Comparison of ENCODE assay signal across 8 cellular contexts in the genomic region with DNA sequence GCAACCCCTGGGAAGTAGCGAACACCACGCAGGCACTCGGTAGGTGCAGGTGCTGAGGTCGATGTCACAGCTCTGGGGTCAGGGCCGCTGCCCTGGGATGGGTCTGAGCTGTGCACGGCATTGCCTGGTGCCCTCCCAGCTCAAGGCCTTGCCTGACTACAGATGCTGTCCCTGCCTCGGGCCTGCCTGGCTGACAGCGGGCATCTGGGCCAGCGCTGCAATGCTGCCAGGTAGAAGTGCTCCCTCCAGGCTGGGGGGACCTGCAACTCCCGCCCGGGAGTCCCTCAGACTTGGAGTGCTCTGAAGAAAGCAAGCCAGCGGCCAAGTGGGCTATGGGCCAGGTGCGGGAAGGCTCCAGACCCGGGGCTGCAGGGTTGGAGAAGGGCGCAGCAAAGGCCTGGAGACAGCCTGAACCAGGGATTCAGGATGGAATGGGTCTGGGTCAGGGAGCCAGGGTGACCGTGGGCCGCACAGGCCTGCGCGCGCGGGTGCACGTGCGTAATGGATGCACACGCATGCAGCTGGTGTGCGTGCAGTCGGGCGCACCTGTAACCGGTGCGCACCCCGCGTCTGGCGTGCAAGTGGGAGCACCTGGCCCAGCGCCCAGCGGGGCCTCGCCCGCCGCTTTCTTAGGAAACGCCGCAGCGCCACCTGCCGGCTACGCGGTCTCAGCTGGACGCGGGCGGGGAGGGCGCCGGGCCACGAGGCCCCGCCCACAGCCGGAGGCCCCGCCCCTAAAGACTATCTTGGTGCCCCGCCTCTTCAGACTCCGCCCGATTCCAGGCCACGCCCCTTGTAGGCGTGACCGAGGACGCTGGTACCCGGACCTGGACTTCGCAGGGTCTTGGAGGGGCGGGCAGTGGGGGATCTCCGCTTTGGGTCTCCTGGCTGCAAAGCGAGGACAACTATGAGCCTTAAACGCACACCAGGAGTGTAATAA. TPM values are rescaled to one million over a fixed set of nuclear protein-coding genes. Genes with fewer than 3 reads are reported as not detected.
DNase-seq lines count a peak whose midpoint lies in the region; ATAC-seq and TF ChIP-seq lines count a peak whose summit lies in the region.

No MANE protein-coding gene starts in this region.

- peaks cover 14% of the 10 kb centered on the region for H4K20me1 ChIP-seq in SK-N-SH (ENCODE audit: insufficient read depth)

- H3K27ac ChIP-seq in C4-2B = no peak overlapping the region
- H3K27ac ChIP-seq in SK-N-SH (ENCODE audit: low read depth in 2 of 2, low read length in 1 of 2) = no peak overlapping the region
- H3K27ac ChIP-seq in gastroesophageal sphincter = no peak overlapping the region
- H3K27ac ChIP-seq in ovary = no peak overlapping the region
- H3K27ac ChIP-seq in thyroid gland = no peak overlapping the region

- peak; percentile 94 for TF ChIP-seq CTCF in C4-2B (conservative IDR thresholded peaks at IDR 0.05)
- peak; percentile 92 for TF ChIP-seq CTCF in SK-N-SH (IDR thresholded peaks at IDR 0.05)
- TF ChIP-seq CTCF in gastroesophageal sphincter (IDR thresholded peaks at IDR 0.05) = peak in 3 of 4 experiments; percentile 53 to 87 (median 71)
- peak in 1 of 3 donors; percentile 40 for TF ChIP-seq CTCF in ovary (IDR thresholded peaks at IDR 0.05)
- TF ChIP-seq CTCF in thyroid gland (IDR thresholded peaks at IDR 0.05) = peak in 5 of 6 experiments; percentile 26 to 73 (median 53)

- no peak for TF ChIP-seq POLR2A in gastroesophageal sphincter (IDR thresholded peaks at IDR 0.05)
- TF ChIP-seq POLR2A in ovary (IDR thresholded peaks at IDR 0.05) = no peak
- TF ChIP-seq POLR2A in thyroid gland (IDR thresholded peaks at IDR 0.05) = no peak

- H3K9ac ChIP-seq in SK-N-SH = no peak overlapping the region

- 4% methylated on average over 39 of the region's 65 CpGs for WGBS in SK-N-SH (ENCODE audit: low lambda C conversion rate)
- WGBS in gastroesophageal sphincter (ENCODE audit: low coverage in 1 of 2), 2 donors = 0 to 1% methylated on average over 1 to 17 of the region's 65 CpGs
- WGBS in ovary, 3 donors = 8 to 13% (median 8%) methylated on average over 58 to 65 of the region's 65 CpGs
- WGBS in thyroid gland, 2 donors = 12 to 22% methylated on average over 3 to 21 of the region's 65 CpGs

- intact Hi-C loops in ovary (cut with DNase I) = no loop called here
- intact Hi-C loops in thyroid gland (cut with DNase I) = loop anchor here (10.0 kb wide), 1 partner anchor 188 kb away; no protein-coding TSS in a partner anchor

- ATAC-seq in GM21515 (IDR thresholded peaks at IDR 0.05; ENCODE audit: unreplicated experiment) (peak; percentile 58), gastroesophageal sphincter (peak; percentile 81)

- DNase-seq in NCI-H1092 (lab: John Stamatoyannopoulos, UW) (peak; percentile 88), SK-N-SH (peak; percentile 100), ovary (peak; percentile 50 to 83 (median 72)), thyroid gland (peak; percentile 82 to 83)
- peak; percentile 88 for DNase-seq in activated naive CD4-positive, alpha-beta T cell treated with Interleukin-2 at 50 U/mL for 16 hours

- POLR2A ChIA-PET in SK-N-SH (lab: Yijun Ruan, JAX) = interaction anchor here (0.6 kb wide), 1 partner anchor 96 kb away, joined by 5 read pairs; no protein-coding TSS in a partner anchor

- TF ChIP-seq RAD21 in SK-N-SH (IDR thresholded peaks at IDR 0.05; ENCODE audit: low read length) = peak; percentile 80

- no peaks in the 10 kb centered on the region for H3K36me3 ChIP-seq in SK-N-SH (replicated peaks in 1 of 2; ENCODE audit: control insufficient read depth in 1 of 2, insufficient read depth in 2 of 2, low read length in 1 of 2)
- H3K36me3 ChIP-seq in gastroesophageal sphincter = no peaks in the 10 kb centered on the region
- no peaks in the 10 kb centered on the region for H3K36me3 ChIP-seq in ovary
- H3K36me3 ChIP-seq in thyroid gland = no peaks in the 10 kb centered on the region

- H3K4me2 ChIP-seq in SK-N-SH = no peak overlapping the region; the same call in 1 of the 2 replicates

- H3K4me3 ChIP-seq in SK-N-SH (ENCODE audit: low read depth in 2 of 2, low read length in 1 of 2) (no peak overlapping the region; a peak in 2 of 4 replicates), gastroesophageal sphincter (no peak overlapping the region), ovary (no peak overlapping the region), thyroid gland (replicated peaks in 1 of 3) (no peak overlapping the region)

- CTCF ChIA-PET in SK-N-SH (lab: Yijun Ruan, JAX) = interaction anchor here (0.6 to 7.9 kb wide), 60 partner anchors 8 to 894 kb away, joined by 3 to 218 read pairs (median 4); no protein-coding TSS in a partner anchor

- peaks cover 9% of the 10 kb centered on the region for H3F3A ChIP-seq in SK-N-SH (replicated peaks; ENCODE audit: insufficient read depth)

- H3K9me2 ChIP-seq in SK-N-SH = no peaks in the 10 kb centered on the region

- H3K4me1 ChIP-seq in SK-N-SH (ENCODE audit: control insufficient read depth in 1 of 2, insufficient read depth in 2 of 2, low read depth in 1 of 2, low read length in 1 of 2) = peaks cover 0 to 5% of the 10 kb centered on the region in 2 experiments; a peak in 2 of 4 replicates
- peaks cover 0 to 13% (median 6%) of the 10 kb centered on the region in 3 donors for H3K4me1 ChIP-seq in gastroesophageal sphincter
- H3K4me1 ChIP-seq in ovary (ENCODE audit: insufficient read depth) = peaks cover 4% of the 10 kb centered on the region
- H3K4me1 ChIP-seq in thyroid gland = peaks cover 5 to 10% of the 10 kb centered on the region in 2 donors

- no peak for TF ChIP-seq EP300 in SK-N-SH (IDR thresholded peaks at IDR 0.05; ENCODE audit: borderline replicate concordance in 1 of 2, low read depth in 1 of 2, low read length in 1 of 2)
- no peak for TF ChIP-seq EP300 in gastroesophageal sphincter (IDR thresholded peaks at IDR 0.05)
- no peak for TF ChIP-seq EP300 in ovary (IDR thresholded peaks at IDR 0.05)

- H3K27me3 ChIP-seq in SK-N-SH (ENCODE audit: insufficient read depth) (peaks cover 76% of the 10 kb centered on the region), gastroesophageal sphincter (peaks cover 82% of the 10 kb centered on the region), ovary (no peaks in the 10 kb centered on the region), thyroid gland (no peaks in the 10 kb centered on the region)

- H3K9me3 ChIP-seq in SK-N-SH (no peaks in the 10 kb centered on the region), gastroesophageal sphincter (no peaks in the 10 kb centered on the region), ovary (no peaks in the 10 kb centered on the region), thyroid gland (no peaks in the 10 kb centered on the region)

- H2AFZ ChIP-seq in SK-N-SH (ENCODE audit: low read depth) = 0 out of 2 replicates have a peak overlapping the region, but pooled peaks have one; percentile 24

- no peaks in the 10 kb centered on the region for H3K79me2 ChIP-seq in SK-N-SH (ENCODE audit: insufficient read depth)

TF ChIP-seq in SK-N-SH, 30 proteins besides CTCF, POLR2A, EP300 and RAD21:
- no peak for TF ChIP-seq TCF12 (IDR thresholded peaks at IDR 0.05)
- TF ChIP-seq NFIC (IDR thresholded peaks at IDR 0.05; ENCODE audit: borderline replicate concordance) = peak; percentile 93
- TF ChIP-seq CHD2 (IDR thresholded peaks at IDR 0.05; ENCODE audit: low read length, partially characterized antibody) = peak; percentile 53
- peak; percentile 28; the same call in 1 of the 2 replicates for TF ChIP-seq MXI1 (IDR thresholded peaks at IDR 0.05; ENCODE audit: low read depth, low read length)
- peak; percentile 85 for TF ChIP-seq SMC3 (IDR thresholded peaks at IDR 0.05; ENCODE audit: low read depth, low read length)
- TF ChIP-seq, protein P1, sequence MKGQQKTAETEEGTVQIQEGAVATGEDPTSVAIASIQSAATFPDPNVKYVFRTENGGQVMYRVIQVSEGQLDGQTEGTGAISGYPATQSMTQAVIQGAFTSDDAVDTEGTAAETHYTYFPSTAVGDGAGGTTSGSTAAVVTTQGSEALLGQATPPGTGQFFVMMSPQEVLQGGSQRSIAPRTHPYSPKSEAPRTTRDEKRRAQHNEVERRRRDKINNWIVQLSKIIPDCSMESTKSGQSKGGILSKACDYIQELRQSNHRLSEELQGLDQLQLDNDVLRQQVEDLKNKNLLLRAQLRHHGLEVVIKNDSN (IDR thresholded peaks at IDR 0.05; ENCODE audit: borderline replicate concordance, low read depth) = no peak
TF ChIP-seq in SK-N-SH: peak in this region for 4.

RNA-seq across cellular contexts. Expression of a gene that starts 46.7 kb away (rescaled TPM):
- 38.8 and 41.2 TPM in 2 replicates for polyA plus RNA-seq in SK-N-SH (2012; rRNA removed)
- 6.9 and 10.4 TPM in 2 replicates for polyA plus RNA-seq in SK-N-SH (2012; cell fraction: cytosol; rRNA removed)
- 329 and 401 TPM in 2 replicates for polyA plus RNA-seq in SK-N-SH (2012; cell fraction: nucleus; rRNA removed)
- total RNA-seq in gastroesophageal sphincter = 10 to 100 TPM in 3 of 4 donors, 1 to 10 TPM in 1; 6.6 to 19.5 (median 15.0) TPM
- 10 to 100 TPM in 2 of 7 donors, 1 to 10 TPM in 5; 3.8 to 13.4 (median 7.9) TPM for total RNA-seq in ovary
- polyA plus RNA-seq in ovary = 1 to 10 TPM in 1 of 2 donors, under 1 TPM in 1; 0.95 to 5.5 TPM
- 10 to 100 TPM; 10.0 to 16.6 (median 14.3) TPM for total RNA-seq in thyroid gland
